7 cellular contexts compared by ENCODE assay signal in genomic region chr20:19745584-19745983, GRCh38. TPM values are rescaled to one million over a fixed set of nuclear protein-coding genes. Genes with fewer than 3 reads are reported as not detected.
"Had no signal": no experiment of that assay in that cellular context is flagged by ENCODE, and none has a peak within 500 bp of the region (broad histone marks: within the 10 kb centered on the region; RNA-seq: fewer than 3 reads in every experiment).

No MANE protein-coding gene starts in this region.

- H3K9me3 ChIP-seq: HAP-1 had no signal

- ATAC-seq: HCT116 had no signal

- H3K36me3 ChIP-seq: HAP-1 had no signal

- H3K4me3 Mint-ChIP-seq: IgD-negative memory B cell had no signal

- DNase-seq: GOT3, H7, KBM-7 had no signal

- H3K27ac Mint-ChIP-seq: IgD-negative memory B cell had no signal

- H3K4me1 ChIP-seq: HAP-1 had no signal

- FAIRE-seq: HTR-8/SVneo had no signal

- H3K4me3 ChIP-seq: HAP-1 had no signal

RNA-seq across cellular contexts. Expression of gene RIN2, which starts 12.5 kb away (rescaled TPM):
- polyA plus RNA-seq: IgD-negative memory B cell had no signal
